ENCODE assay signal across 22 cellular contexts in the genomic region with DNA sequence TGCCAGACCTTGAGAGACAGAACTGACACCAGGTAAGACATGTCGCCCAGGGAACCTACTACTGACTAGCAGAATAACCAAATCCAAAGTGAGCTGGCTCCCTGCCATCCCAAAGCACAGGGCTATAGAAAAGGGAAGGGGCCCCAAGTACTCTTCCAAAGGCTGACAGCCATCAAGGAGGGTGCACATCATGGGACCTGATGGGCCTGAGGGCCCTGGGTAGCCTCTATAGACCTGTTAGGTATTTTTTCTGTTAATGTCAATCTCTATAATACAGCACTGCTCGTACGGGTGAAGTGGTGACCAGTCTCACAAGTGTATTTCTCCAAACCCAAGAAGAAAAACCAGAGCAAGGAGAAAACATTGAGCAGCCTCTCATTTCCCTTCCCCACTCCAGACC.
DNase-seq lines count a peak whose midpoint lies in the region; ATAC-seq, FAIRE-seq and TF ChIP-seq lines count a peak whose summit lies in the region.
"Had no signal": no experiment of that assay in that cellular context is flagged by ENCODE, and none has a peak within 500 bp of the region (broad histone marks: within the 10 kb centered on the region; RNA-seq: fewer than 3 reads in every experiment).

No MANE protein-coding gene starts in this region.

- H3K27ac ChIP-seq in OCI-LY3 (ENCODE audit: low read length) (no peak overlapping the region), body of pancreas (no peak overlapping the region), HepG2 (ENCODE audit: extremely low read length, insufficient read depth, low read length) (no peak overlapping the region), neuronal stem cell (replicated peaks; ENCODE audit: low read length) (no peak overlapping the region)
- H3K27ac ChIP-seq: A549; BLaER1 treated with 17β-estradiol and CSF1 and Interleukin-3, amounts not matched to agents 10 nM and 100 nM had no signal

- no peak for TF ChIP-seq EP300 in HepG2 (IDR thresholded peaks at IDR 0.05; ENCODE audit: low read depth in 2 of 2, low read length in 2 of 2)
- TF ChIP-seq EP300 in HepG2 (CRISPR knock-in tag; IDR thresholded peaks at IDR 0.05; ENCODE audit: borderline replicate concordance) = no peak

- no peaks in the 10 kb centered on the region for H3K79me1 ChIP-seq in neuronal stem cell (ENCODE audit: low read depth, low read length)

- in situ Hi-C loops in HepG2 (cut with HindIII; ENCODE audit: extremely low pct_ligation_motif_present, low pct_unique_long_range_greater_than_20kb) = no loop called here

- H3K9me3 ChIP-seq in OCI-LY3 (ENCODE audit: insufficient read depth, low read length) (no peaks in the 10 kb centered on the region), body of pancreas (no peaks in the 10 kb centered on the region), HepG2 (ENCODE audit: low read length) (no peaks in the 10 kb centered on the region), neuronal stem cell (replicated peaks in 1 of 2; ENCODE audit: control insufficient read depth in 2 of 2, insufficient read depth in 1 of 2, low read depth in 1 of 2, low read length in 2 of 2) (no peaks in the 10 kb centered on the region)
- H3K9me3 ChIP-seq: A549; BE2C; BLaER1 treated with 17β-estradiol and CSF1 and Interleukin-3, amounts not matched to agents 10 nM and 100 nM had no signal

- DNase-seq in body of pancreas (peak; percentile 10 to 40 (median 24)), HepG2 (ENCODE audit: low spot score) (no peak), neuronal stem cell (ENCODE audit: low spot score) (no peak)
- no peak for DNase-seq in stimulated activated CD4-positive, alpha-beta T cell treated with anti-CD3 and anti-CD28 coated beads, Interleukin-1b, Interleukin-23, amount 100 ng/mL, for 48 hours
- DNase-seq: 8988T; ACHN; AML-193; BE2C; CD4-positive, alpha-beta T cell; CD8-positive, alpha-beta memory T cell; DMS 273 treated with DMSO at 0.1 percent for 48 hours; DMS53; DMS79 treated with DMSO at 0.1 percent for 48 hours; GF-D8; GOT3; H7; HCEC 1CT had no signal

- BruUV-seq in HepG2 (replicated peaks; lab: Mats Ljungman, UMichigan) = no TSS peak

- no peak overlapping the region for H2AK5ac ChIP-seq in neuronal stem cell (ENCODE audit: low read depth, low read length)

- TF ChIP-seq RAD21 in HepG2 (CRISPR knock-in tag; IDR thresholded peaks at IDR 0.05) = no peak

- no peak for FAIRE-seq in HepG2 (lab: Jason Lieb, UNC)
- FAIRE-seq: D721Med had no signal

- H2BK5ac ChIP-seq in neuronal stem cell (ENCODE audit: low read length) = no peak overlapping the region

- H3K36me3 ChIP-seq in OCI-LY3 (replicated peaks; ENCODE audit: low read depth, low read length) (peaks cover 33% of the 10 kb centered on the region), body of pancreas (replicated peaks in 1 of 2; ENCODE audit: insufficient read depth in 1 of 2, low read depth in 2 of 2) (peaks cover 9 to 10% of the 10 kb centered on the region in 2 donors), HepG2 (replicated peaks in 1 of 2; ENCODE audit: control insufficient read depth in 1 of 2, insufficient read depth in 2 of 2, low read length in 2 of 2) (peaks cover 24 to 76% of the 10 kb centered on the region in 2 experiments), neuronal stem cell (replicated peaks in 1 of 2; ENCODE audit: control insufficient read depth in 2 of 2, insufficient read depth in 2 of 2, low read length in 2 of 2) (no peaks in the 10 kb centered on the region)
- H3K36me3 ChIP-seq: BE2C had no signal

- WGBS in body of pancreas, 2 donors = 52 to 85% methylated on average over 3 of the region's 3 CpGs
- WGBS in HepG2 (ENCODE audit: low lambda C conversion rate) = 100% methylated on average over 3 of the region's 3 CpGs
- no CpG with 5 or more reads among the region's 3 CpGs for WGBS in neuronal stem cell (ENCODE audit: extremely low coverage in 2 of 2, insufficient read length in 2 of 2, insufficient replicate concordance in 1 of 2), 2 donors

- H3K4me2 ChIP-seq in OCI-LY3 (ENCODE audit: low read length) (peak overlapping the region; percentile 35), HepG2 (ENCODE audit: low read depth, low read length) (no peak overlapping the region), neuronal stem cell (ENCODE audit: insufficient read depth, low read length, poor library complexity, severe bottlenecking) (no peak overlapping the region)
- H3K4me2 ChIP-seq: A549; BLaER1 treated with 17β-estradiol and CSF1 and Interleukin-3, amounts not matched to agents 10 nM and 100 nM had no signal

- H3K79me2 ChIP-seq in OCI-LY3 (ENCODE audit: low read length) (no peaks in the 10 kb centered on the region; the same call in 1 of the 2 replicates), HepG2 (ENCODE audit: insufficient read depth, low read length) (no peaks in the 10 kb centered on the region)

- TF ChIP-seq POLR2A in body of pancreas (IDR thresholded peaks at IDR 0.05) = no peak
- TF ChIP-seq POLR2A in HepG2 (IDR thresholded peaks at IDR 0.05; ENCODE audit: insufficient read depth in 1 of 2, low read depth in 2 of 2, low read length in 2 of 2) = no peak

- no peak overlapping the region for H3K14ac ChIP-seq in neuronal stem cell (ENCODE audit: low read length)

- H4K20me1 ChIP-seq in OCI-LY3 (ENCODE audit: insufficient read depth, low read length) (peaks cover 7% of the 10 kb centered on the region; the same call in 1 of the 2 replicates), HepG2 (ENCODE audit: insufficient read depth, low read length) (peaks cover 4% of the 10 kb centered on the region; the same call in 1 of the 2 replicates)
- H4K20me1 ChIP-seq: BLaER1 treated with 17β-estradiol and CSF1 and Interleukin-3, amounts not matched to agents 10 nM and 100 nM had no signal

- CTCF ChIA-PET in HepG2 (lab: Yijun Ruan, JAX; ENCODE audit: low intra/inter-chr PET ratio, low total read pairs) = no interaction called here

- no peak overlapping the region for H4K8ac ChIP-seq in neuronal stem cell (ENCODE audit: low read depth, low read length)

- no peak overlapping the region for H3K9ac ChIP-seq in OCI-LY3 (ENCODE audit: low read length)
- no peak overlapping the region for H3K9ac ChIP-seq in HepG2 (ENCODE audit: insufficient read depth, low read depth, low read length)
- no peak overlapping the region for H3K9ac ChIP-seq in neuronal stem cell (ENCODE audit: low read depth, low read length, poor library complexity)
- H3K9ac ChIP-seq: BLaER1 treated with 17β-estradiol and CSF1 and Interleukin-3, amounts not matched to agents 10 nM and 100 nM had no signal

- no peak overlapping the region for H3K18ac ChIP-seq in neuronal stem cell (ENCODE audit: low read length)

- no peak overlapping the region for H4K91ac ChIP-seq in neuronal stem cell (ENCODE audit: low read depth, low read length, poor library complexity)

- H3K23ac ChIP-seq in neuronal stem cell (ENCODE audit: low read depth, low read length, poor library complexity) = no peak overlapping the region

- TF ChIP-seq CTCF in OCI-LY3 (IDR thresholded peaks at IDR 0.05; ENCODE audit: low read depth, low read length) (no peak), body of pancreas (IDR thresholded peaks at IDR 0.05) (no peak), HepG2 (CRISPR knock-in tag; IDR thresholded peaks at IDR 0.05) (no peak)

- H2BK120ac ChIP-seq in neuronal stem cell (ENCODE audit: low read depth, low read length) = no peak overlapping the region

- H2BK12ac ChIP-seq in neuronal stem cell (ENCODE audit: low read length) = no peak overlapping the region

- H3K4ac ChIP-seq in neuronal stem cell (ENCODE audit: low read length) = no peak overlapping the region

- H3K4me1 ChIP-seq in OCI-LY3 (ENCODE audit: low read length) (peaks cover 13% of the 10 kb centered on the region), body of pancreas (no peaks in the 10 kb centered on the region), HepG2 (ENCODE audit: insufficient read depth, low read length) (peaks cover 2% of the 10 kb centered on the region; the same call in 1 of the 2 replicates), neuronal stem cell (ENCODE audit: control insufficient read depth in 2 of 2, insufficient read depth in 1 of 2, low read depth in 1 of 2, low read length in 2 of 2) (no peaks in the 10 kb centered on the region)
- H3K4me1 ChIP-seq: A549; BE2C; BLaER1 treated with 17β-estradiol and CSF1 and Interleukin-3, amounts not matched to agents 10 nM and 100 nM had no signal

- POLR2A ChIA-PET in HepG2 (lab: Yijun Ruan, JAX) = no interaction called here

- H3K4me3 ChIP-seq in OCI-LY3 (ENCODE audit: low read length) (no peak overlapping the region), body of pancreas (no peak overlapping the region), HepG2 (replicated peaks in 1 of 3; ENCODE audit: insufficient read depth in 1 of 3, low read depth in 2 of 3, low read length in 3 of 3) (no peak overlapping the region), neuronal stem cell (ENCODE audit: low read length in 2 of 2) (no peak overlapping the region)
- H3K4me3 ChIP-seq: A549; BLaER1 treated with 17β-estradiol and CSF1 and Interleukin-3, amounts not matched to agents 10 nM and 100 nM had no signal

- H2BK15ac ChIP-seq in neuronal stem cell (ENCODE audit: low read length) = no peak overlapping the region

- ATAC-seq in body of pancreas = peak; percentile 24
- ATAC-seq in HepG2 = peak; percentile 32
- ATAC-seq in GM18907 (IDR thresholded peaks at IDR 0.05; ENCODE audit: unreplicated experiment) = no peak
- ATAC-seq: A549 had no signal

- H2AFZ ChIP-seq in OCI-LY3 (ENCODE audit: low read depth, low read length) (no peak overlapping the region), HepG2 (ENCODE audit: low read length) (no peak overlapping the region), neuronal stem cell (ENCODE audit: low read length) (no peak overlapping the region)

- H3K27me3 ChIP-seq in OCI-LY3 (ENCODE audit: low read depth, low read length) (no peaks in the 10 kb centered on the region), body of pancreas (no peaks in the 10 kb centered on the region), HepG2 (ENCODE audit: control insufficient read depth in 1 of 2, insufficient read depth in 2 of 2, low read length in 2 of 2) (no peaks in the 10 kb centered on the region), neuronal stem cell (ENCODE audit: control insufficient read depth in 3 of 3, insufficient read depth in 3 of 3, low read depth in 1 of 3, low read length in 3 of 3) (no peaks in the 10 kb centered on the region)
- H3K27me3 ChIP-seq: BE2C; BLaER1 treated with 17β-estradiol and CSF1 and Interleukin-3, amounts not matched to agents 10 nM and 100 nM had no signal

- intact Hi-C loops in body of pancreas (cut with DNase I) = no loop called here
- intact Hi-C loops in HepG2 (cut with micrococcal nuclease; ENCODE audit: unreplicated experiment) = no loop called here

TF ChIP-seq in HepG2, 621 proteins besides CTCF, POLR2A, EP300 and RAD21:
- TF ChIP-seq ZMYM4 (CRISPR knock-in tag; IDR thresholded peaks at IDR 0.05) (no peak), RBM22 (optimal IDR thresholded peaks at IDR 0.05; ENCODE audit: low read length) (peak; percentile 59)
TF ChIP-seq in HepG2: peak in this region for 1.

Comparison
In these comparisons a context has a peak if more than half of its experiments do, and no peak if none do; other contexts are left out.
1. DNase-seq: peak in body of pancreas (4 of 4); none in HepG2 (single experiment), neuronal stem cell (single experiment) and stimulated activated CD4-positive, alpha-beta T cell treated with anti-CD3 and anti-CD28 coated beads, Interleukin-1b, Interleukin-23, amount 100 ng/mL, for 48 hours (single experiment).